ENCODE assay signal across 17 cellular contexts in genomic region chr13:40995997-40996396, GRCh38. TPM values are rescaled to one million over a fixed set of nuclear protein-coding genes. Genes with fewer than 3 reads are reported as not detected.
DNase-seq lines count a peak whose midpoint lies in the region; ATAC-seq and TF ChIP-seq lines count a peak whose summit lies in the region.
"Had no signal": no experiment of that assay in that cellular context is flagged by ENCODE, and none has a peak within 500 bp of the region (broad histone marks: within the 10 kb centered on the region; RNA-seq: fewer than 3 reads in every experiment).

No MANE protein-coding gene starts in this region.

- peaks cover 73% of the 10 kb centered on the region for H3K4me1 ChIP-seq in Loucy (ENCODE audit: insufficient read depth, low read length, poor library complexity, severe bottlenecking)
- peaks cover 11% of the 10 kb centered on the region for H3K4me1 ChIP-seq in smooth muscle cell (ENCODE audit: low read depth)
- H3K4me1 ChIP-seq in tibial artery, result peaks cover 0 to 25% (median 14%) of the 10 kb centered on the region in 4 donors

- H3K4me2 ChIP-seq in Loucy (ENCODE audit: low read depth, low read length, poor library complexity, severe bottlenecking) (peak overlapping the region; percentile 52), smooth muscle cell (no peak overlapping the region)

- H2AFZ ChIP-seq in Loucy (ENCODE audit: low read length) (no peak overlapping the region), smooth muscle cell (ENCODE audit: low read depth) (no peak overlapping the region)

- peaks cover 100% of the 10 kb centered on the region for H4K20me1 ChIP-seq in Loucy (ENCODE audit: insufficient read depth, low read length, poor library complexity, severe bottlenecking)
- H4K20me1 ChIP-seq in smooth muscle cell (ENCODE audit: low read depth), result peaks cover 70% of the 10 kb centered on the region

- peak overlapping the region; percentile 13 for H3K4me3 Mint-ChIP-seq in activated CD4-positive, alpha-beta T cell treated with anti-CD3 and anti-CD28 coated beads, Interleukin-2, amount 10 ng/mL, durations not matched to agents 7 days and 5 days
- H3K4me3 Mint-ChIP-seq in activated naive CD8-positive, alpha-beta T cell treated with anti-CD3 and anti-CD28 coated beads for 36 hours, result no peak overlapping the region

- peaks cover 84% of the 10 kb centered on the region for H3K4me1 Mint-ChIP-seq in activated CD4-positive, alpha-beta T cell treated with anti-CD3 and anti-CD28 coated beads, Interleukin-2, amount 10 ng/mL, durations not matched to agents 7 days and 5 days
- peaks cover 82% of the 10 kb centered on the region for H3K4me1 Mint-ChIP-seq in activated naive CD8-positive, alpha-beta T cell treated with anti-CD3 and anti-CD28 coated beads for 36 hours

- H3F3A ChIP-seq in Loucy (ENCODE audit: low read depth), result no peaks in the 10 kb centered on the region
- peaks cover 7% of the 10 kb centered on the region for H3F3A ChIP-seq in smooth muscle cell (ENCODE audit: low read depth)

- H3K9me3 Mint-ChIP-seq in activated CD4-positive, alpha-beta T cell treated with anti-CD3 and anti-CD28 coated beads, Interleukin-2, amount 10 ng/mL, durations not matched to agents 7 days and 5 days, result no peaks in the 10 kb centered on the region
- H3K9me3 Mint-ChIP-seq in activated naive CD8-positive, alpha-beta T cell treated with anti-CD3 and anti-CD28 coated beads for 36 hours, result peaks cover 1% of the 10 kb centered on the region

- H3K27me3 Mint-ChIP-seq in activated CD4-positive, alpha-beta T cell treated with anti-CD3 and anti-CD28 coated beads, Interleukin-2, amount 10 ng/mL, durations not matched to agents 7 days and 5 days, result no peaks in the 10 kb centered on the region
- H3K27me3 Mint-ChIP-seq in activated naive CD8-positive, alpha-beta T cell treated with anti-CD3 and anti-CD28 coated beads for 36 hours, result no peaks in the 10 kb centered on the region

- CTCF ChIA-PET in activated CD4-positive, alpha-beta T cell treated with anti-CD3 and anti-CD28 coated beads, Interleukin-2, amount 10 ng/mL, durations not matched to agents 7 days and 5 days (lab: Charles Lee), result interaction anchor here (1.1 to 1.6 kb wide), 4 partner anchors 10 to 23 kb away, joined by 3 to 5 read pairs (median 4); partner anchors contain the start of gene ELF1

- ATAC-seq in GM18868 (IDR thresholded peaks at IDR 0.05; ENCODE audit: unreplicated experiment), result no peak
- ATAC-seq: mucosa of descending colon had no signal

- H3K36me3 Mint-ChIP-seq in activated CD4-positive, alpha-beta T cell treated with anti-CD3 and anti-CD28 coated beads, Interleukin-2, amount 10 ng/mL, durations not matched to agents 7 days and 5 days (ENCODE audit: low read depth), result peaks cover 57% of the 10 kb centered on the region
- H3K36me3 Mint-ChIP-seq in activated naive CD8-positive, alpha-beta T cell treated with anti-CD3 and anti-CD28 coated beads for 36 hours, result peaks cover 36% of the 10 kb centered on the region

- no peaks in the 10 kb centered on the region for H3K9me2 ChIP-seq in Loucy (replicated peaks; ENCODE audit: low read depth, low read length)

- POLR2A ChIA-PET in activated CD4-positive, alpha-beta T cell treated with anti-CD3 and anti-CD28 coated beads, Interleukin-2, amount 10 ng/mL, durations not matched to agents 7 days and 5 days (lab: Charles Lee), result no interaction called here

- H3K36me3 ChIP-seq in Loucy (ENCODE audit: insufficient read depth, low read length) (peaks cover 80% of the 10 kb centered on the region), smooth muscle cell (ENCODE audit: low read depth) (no peaks in the 10 kb centered on the region), tibial artery (no peaks in the 10 kb centered on the region)
- H3K36me3 ChIP-seq: ovary had no signal

- H3K79me2 ChIP-seq in Loucy (ENCODE audit: insufficient read depth, low read length) (peaks cover 100% of the 10 kb centered on the region), smooth muscle cell (ENCODE audit: low read depth) (peaks cover 82% of the 10 kb centered on the region)

- intact Hi-C loops in tibial artery (cut with DNase I; ENCODE audit: low total_unique reads), result no loop called here

- H3K9ac ChIP-seq in Loucy (ENCODE audit: low read depth, low read length, poor library complexity, severe bottlenecking) (no peak overlapping the region), smooth muscle cell (ENCODE audit: low read depth) (no peak overlapping the region)

- TF ChIP-seq CTCF in Loucy (conservative IDR thresholded peaks at IDR 0.05; ENCODE audit: low read length) (no peak), smooth muscle cell (IDR thresholded peaks at IDR 0.05; ENCODE audit: borderline replicate concordance, insufficient read depth, poor library complexity, severe bottlenecking) (no peak), tibial artery (IDR thresholded peaks at IDR 0.05) (no peak)

- no peaks in the 10 kb centered on the region for H3K9me3 ChIP-seq in Loucy (ENCODE audit: insufficient read depth, low read depth, low read length)
- no peaks in the 10 kb centered on the region for H3K9me3 ChIP-seq in smooth muscle cell (replicated peaks; ENCODE audit: low read depth)
- H3K9me3 ChIP-seq in tibial artery, result no peaks in the 10 kb centered on the region
- H3K9me3 ChIP-seq: mucosa of descending colon, ovary, tibial nerve had no signal

- H3K27me3 ChIP-seq in Loucy (ENCODE audit: insufficient read depth, low read length, poor library complexity, severe bottlenecking) (no peaks in the 10 kb centered on the region), smooth muscle cell (ENCODE audit: low read depth) (no peaks in the 10 kb centered on the region), tibial artery (no peaks in the 10 kb centered on the region)
- H3K27me3 ChIP-seq: ovary, tibial nerve had no signal

- H3K4me3 ChIP-seq in Loucy (ENCODE audit: low read length, poor library complexity, severe bottlenecking), result no peak overlapping the region
- H3K4me3 ChIP-seq in smooth muscle cell, result no peak overlapping the region
- H3K4me3 ChIP-seq in tibial artery, result no peak overlapping the region
- H3K4me3 ChIP-seq: mucosa of descending colon, ovary, tibial nerve had no signal

- no peak for DNase-seq in activated CD4-positive, alpha-beta T cell treated with anti-CD3 and anti-CD28 coated beads, Interleukin-2, amount 10 ng/mL, durations not matched to agents 7 days and 5 days
- DNase-seq in activated CD4-positive, alpha-beta T cell treated with anti-CD3 and anti-CD28 coated beads for 48 hours, result no peak
- no peak for DNase-seq in activated naive CD8-positive, alpha-beta T cell treated with anti-CD3 and anti-CD28 coated beads for 36 hours
- DNase-seq in smooth muscle cell (lab: John Stamatoyannopoulos, UW; ENCODE audit: unreplicated experiment) (no peak), GM19240 (ENCODE audit: insufficient read length, low spot score) (no peak), tibial artery (no peak)
- DNase-seq: anterior cingulate cortex; cerebellar nuclear complex; mucosa of descending colon; NCI-H345; NK-92 treated with Interleukin-12 subunit alpha and Interleukin-12 subunit beta, amount 100 ng/mL, for 24 hours; ovary; Right ventricle myocardium superior; stimulated activated CD4-positive, alpha-beta T cell treated with anti-CD3 and anti-CD28 coated beads, Interleukin-4, amount 100 ng/mL, for 4 hours had no signal

- no peak overlapping the region for H3K27ac Mint-ChIP-seq in activated CD4-positive, alpha-beta T cell treated with anti-CD3 and anti-CD28 coated beads, Interleukin-2, amount 10 ng/mL, durations not matched to agents 7 days and 5 days
- H3K27ac Mint-ChIP-seq in activated naive CD8-positive, alpha-beta T cell treated with anti-CD3 and anti-CD28 coated beads for 36 hours, result peak overlapping the region; percentile 90

- H3K27ac ChIP-seq in smooth muscle cell (ENCODE audit: low read depth) (peak overlapping the region; percentile 78), tibial artery (no peak overlapping the region)
- H3K27ac ChIP-seq: ovary, tibial nerve had no signal

RNA-seq across cellular contexts. Expression of gene ELF1, which starts 23.1 kb away (rescaled TPM):
- total RNA-seq in activated CD4-positive, alpha-beta T cell treated with anti-CD3 and anti-CD28 coated beads, Interleukin-2, amount 10 ng/mL, durations not matched to agents 7 days and 5 days, result 100 to 1,000 TPM; 125 to 149 TPM
- 10 to 100 TPM; 93.3 to 97.9 TPM for total RNA-seq in activated naive CD8-positive, alpha-beta T cell treated with anti-CD3 and anti-CD28 coated beads for 36 hours
- 31.8 and 53.1 TPM in 2 replicates for total RNA-seq in smooth muscle cell
- 21.2 and 28.7 TPM in 2 replicates for polyA plus RNA-seq in smooth muscle cell
